ENCODE assay signal across 1 cellular context in the genomic region with DNA sequence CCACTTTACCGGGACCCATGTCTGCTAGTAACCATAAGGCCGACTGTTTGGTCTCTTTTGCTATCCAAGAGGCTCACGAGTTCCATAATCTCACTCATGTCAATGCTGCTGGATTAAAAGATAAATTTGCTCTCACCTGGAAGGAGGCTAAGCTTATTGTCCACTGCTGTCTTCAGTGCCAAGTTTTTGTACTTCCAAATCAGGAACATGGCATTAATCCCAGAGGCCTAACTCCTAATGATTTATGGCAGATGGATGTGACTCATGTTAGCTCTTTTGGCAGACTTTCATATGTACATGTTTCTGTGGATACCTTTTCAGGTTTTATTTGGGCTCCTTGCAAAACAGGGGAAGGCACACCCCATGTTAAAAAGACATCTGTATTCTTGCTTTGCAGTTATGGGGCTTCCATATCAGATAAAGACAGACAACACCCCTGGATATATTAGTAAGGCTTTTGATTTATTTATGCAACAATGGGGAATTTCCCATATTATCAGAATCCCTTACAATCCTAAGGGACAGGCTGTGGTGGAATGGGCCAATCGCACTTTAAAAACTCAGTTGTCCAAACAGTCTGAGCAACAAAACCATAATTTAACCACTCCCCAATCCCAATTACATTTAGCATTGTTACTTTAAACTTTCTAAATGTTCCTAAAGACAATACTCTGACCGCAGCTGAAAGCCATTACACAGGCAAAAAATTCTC.
TF ChIP-seq lines count a peak whose summit lies in the region.

No MANE protein-coding gene starts in this region.

TF ChIP-seq in GM23338, 12 proteins besides CTCF, POLR2A, EP300 and RAD21 (continued from another document):
- TF ChIP-seq, protein P1, sequence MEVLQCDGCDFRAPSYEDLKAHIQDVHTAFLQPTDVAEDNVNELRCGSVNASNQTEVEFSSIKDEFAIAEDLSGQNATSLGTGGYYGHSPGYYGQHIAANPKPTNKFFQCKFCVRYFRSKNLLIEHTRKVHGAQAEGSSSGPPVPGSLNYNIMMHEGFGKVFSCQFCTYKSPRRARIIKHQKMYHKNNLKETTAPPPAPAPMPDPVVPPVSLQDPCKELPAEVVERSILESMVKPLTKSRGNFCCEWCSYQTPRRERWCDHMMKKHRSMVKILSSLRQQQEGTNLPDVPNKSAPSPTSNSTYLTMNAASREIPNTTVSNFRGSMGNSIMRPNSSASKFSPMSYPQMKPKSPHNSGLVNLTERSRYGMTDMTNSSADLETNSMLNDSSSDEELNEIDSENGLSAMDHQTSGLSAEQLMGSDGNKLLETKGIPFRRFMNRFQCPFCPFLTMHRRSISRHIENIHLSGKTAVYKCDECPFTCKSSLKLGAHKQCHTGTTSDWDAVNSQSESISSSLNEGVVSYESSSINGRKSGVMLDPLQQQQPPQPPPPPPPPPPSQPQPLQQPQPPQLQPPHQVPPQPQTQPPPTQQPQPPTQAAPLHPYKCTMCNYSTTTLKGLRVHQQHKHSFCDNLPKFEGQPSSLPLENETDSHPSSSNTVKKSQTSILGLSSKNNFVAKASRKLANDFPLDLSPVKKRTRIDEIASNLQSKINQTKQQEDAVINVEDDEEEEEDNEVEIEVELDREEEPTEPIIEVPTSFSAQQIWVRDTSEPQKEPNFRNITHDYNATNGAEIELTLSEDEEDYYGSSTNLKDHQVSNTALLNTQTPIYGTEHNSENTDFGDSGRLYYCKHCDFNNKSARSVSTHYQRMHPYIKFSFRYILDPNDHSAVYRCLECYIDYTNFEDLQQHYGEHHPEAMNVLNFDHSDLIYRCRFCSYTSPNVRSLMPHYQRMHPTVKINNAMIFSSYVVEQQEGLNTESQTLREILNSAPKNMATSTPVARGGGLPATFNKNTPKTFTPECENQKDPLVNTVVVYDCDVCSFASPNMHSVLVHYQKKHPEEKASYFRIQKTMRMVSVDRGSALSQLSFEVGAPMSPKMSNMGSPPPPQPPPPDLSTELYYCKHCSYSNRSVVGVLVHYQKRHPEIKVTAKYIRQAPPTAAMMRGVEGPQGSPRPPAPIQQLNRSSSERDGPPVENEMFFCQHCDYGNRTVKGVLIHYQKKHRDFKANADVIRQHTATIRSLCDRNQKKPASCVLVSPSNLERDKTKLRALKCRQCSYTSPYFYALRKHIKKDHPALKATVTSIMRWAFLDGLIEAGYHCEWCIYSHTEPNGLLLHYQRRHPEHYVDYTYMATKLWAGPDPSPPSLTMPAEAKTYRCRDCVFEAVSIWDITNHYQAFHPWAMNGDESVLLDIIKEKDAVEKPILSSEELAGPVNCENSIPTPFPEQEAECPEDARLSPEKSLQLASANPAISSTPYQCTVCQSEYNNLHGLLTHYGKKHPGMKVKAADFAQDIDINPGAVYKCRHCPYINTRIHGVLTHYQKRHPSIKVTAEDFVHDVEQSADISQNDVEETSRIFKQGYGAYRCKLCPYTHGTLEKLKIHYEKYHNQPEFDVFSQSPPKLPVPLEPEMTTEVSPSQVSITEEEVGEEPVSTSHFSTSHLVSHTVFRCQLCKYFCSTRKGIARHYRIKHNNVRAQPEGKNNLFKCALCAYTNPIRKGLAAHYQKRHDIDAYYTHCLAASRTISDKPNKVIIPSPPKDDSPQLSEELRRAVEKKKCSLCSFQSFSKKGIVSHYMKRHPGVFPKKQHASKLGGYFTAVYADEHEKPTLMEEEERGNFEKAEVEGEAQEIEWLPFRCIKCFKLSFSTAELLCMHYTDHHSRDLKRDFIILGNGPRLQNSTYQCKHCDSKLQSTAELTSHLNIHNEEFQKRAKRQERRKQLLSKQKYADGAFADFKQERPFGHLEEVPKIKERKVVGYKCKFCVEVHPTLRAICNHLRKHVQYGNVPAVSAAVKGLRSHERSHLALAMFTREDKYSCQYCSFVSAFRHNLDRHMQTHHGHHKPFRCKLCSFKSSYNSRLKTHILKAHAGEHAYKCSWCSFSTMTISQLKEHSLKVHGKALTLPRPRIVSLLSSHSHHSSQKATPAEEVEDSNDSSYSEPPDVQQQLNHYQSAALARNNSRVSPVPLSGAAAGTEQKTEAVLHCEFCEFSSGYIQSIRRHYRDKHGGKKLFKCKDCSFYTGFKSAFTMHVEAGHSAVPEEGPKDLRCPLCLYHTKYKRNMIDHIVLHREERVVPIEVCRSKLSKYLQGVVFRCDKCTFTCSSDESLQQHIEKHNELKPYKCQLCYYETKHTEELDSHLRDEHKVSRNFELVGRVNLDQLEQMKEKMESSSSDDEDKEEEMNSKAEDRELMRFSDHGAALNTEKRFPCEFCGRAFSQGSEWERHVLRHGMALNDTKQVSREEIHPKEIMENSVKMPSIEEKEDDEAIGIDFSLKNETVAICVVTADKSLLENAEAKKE (CRISPR knock-in tag; IDR thresholded peaks at IDR 0.05), result no peak
- no peak for TF ChIP-seq POLR2AphosphoS5 (IDR thresholded peaks at IDR 0.05; ENCODE audit: low read depth)
